1 cellular context compared by ENCODE assay signal in the genomic region with DNA sequence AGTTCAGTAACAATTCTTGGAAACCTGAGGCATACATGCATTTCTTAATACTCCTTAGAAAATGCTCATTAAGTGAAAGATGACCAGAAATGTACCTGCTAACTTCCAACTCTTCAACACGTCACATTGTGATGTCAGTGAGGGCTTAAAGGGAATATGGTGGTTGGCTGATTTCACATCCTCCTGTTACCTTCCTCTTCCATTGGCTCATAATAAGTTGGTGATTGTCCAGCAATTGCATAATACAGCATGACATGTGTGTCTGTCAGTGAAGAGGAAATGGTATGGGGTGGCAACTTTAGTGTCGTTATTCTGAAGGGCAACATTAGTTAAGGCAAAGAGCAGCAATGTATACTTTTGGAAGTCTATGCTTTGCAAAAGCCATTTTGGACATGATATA.
TF ChIP-seq lines count a peak whose summit lies in the region.

No MANE protein-coding gene starts in this region.

TF ChIP-seq in WTC11, 78 proteins besides CTCF, POLR2A, EP300 and RAD21 (continued from another document):
- TF ChIP-seq, protein P1, sequence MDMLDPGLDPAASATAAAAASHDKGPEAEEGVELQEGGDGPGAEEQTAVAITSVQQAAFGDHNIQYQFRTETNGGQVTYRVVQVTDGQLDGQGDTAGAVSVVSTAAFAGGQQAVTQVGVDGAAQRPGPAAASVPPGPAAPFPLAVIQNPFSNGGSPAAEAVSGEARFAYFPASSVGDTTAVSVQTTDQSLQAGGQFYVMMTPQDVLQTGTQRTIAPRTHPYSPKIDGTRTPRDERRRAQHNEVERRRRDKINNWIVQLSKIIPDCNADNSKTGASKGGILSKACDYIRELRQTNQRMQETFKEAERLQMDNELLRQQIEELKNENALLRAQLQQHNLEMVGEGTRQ (CRISPR knock-in tag; IDR thresholded peaks at IDR 0.05) = no peak
- no peak for TF ChIP-seq ZBTB21 (CRISPR knock-in tag; IDR thresholded peaks at IDR 0.05; ENCODE audit: borderline replicate concordance)
